29 cellular contexts compared by ENCODE assay signal in the genomic region with DNA sequence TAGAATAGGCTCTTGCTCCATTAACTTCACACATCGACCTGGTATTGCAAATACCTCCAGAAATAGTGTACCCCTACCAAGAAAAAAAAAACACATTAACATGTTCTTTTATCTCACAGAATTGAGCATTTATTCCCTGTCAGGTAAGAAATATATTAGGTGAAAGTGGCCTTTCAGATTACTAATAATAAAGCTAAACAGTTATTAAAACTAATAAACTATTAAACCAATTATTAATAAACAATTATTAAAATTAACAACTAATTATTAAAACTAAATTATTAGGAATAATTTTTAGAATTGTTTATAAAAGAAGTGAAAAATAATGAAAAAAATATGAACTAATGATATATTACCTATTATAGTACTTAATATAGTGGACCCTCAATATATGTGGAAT. TPM values are rescaled to one million over a fixed set of nuclear protein-coding genes. Genes with fewer than 3 reads are reported as not detected.
"Had no signal": no experiment of that assay in that cellular context is flagged by ENCODE, and none has a peak within 500 bp of the region (broad histone marks: within the 10 kb centered on the region; RNA-seq: fewer than 3 reads in every experiment).

No MANE protein-coding gene starts in this region.

- H3K9me3 ChIP-seq: gastroesophageal sphincter, heart left ventricle, lower lobe of right lung, neutrophil, right lobe of liver, stomach, testis, tibial artery had no signal

- H3K4me1 ChIP-seq: gastroesophageal sphincter, heart left ventricle, lower lobe of right lung, parathyroid adenoma, right lobe of liver, stomach, testis, tibial artery had no signal

- DNase-seq: cortex of kidney; dorsolateral prefrontal cortex; effector CD4-positive, alpha-beta T cell; foreskin fibroblast; heart left ventricle; islet precursor cell; left ventricle myocardium superior; lower lobe of right lung; right lobe of liver; stimulated activated CD4-positive, alpha-beta T cell treated with anti-CD3 and anti-CD28 coated beads, Interleukin-12 subunit alpha, Interleukin-12 subunit beta, amount 100 ng/mL, for 4 hours; stimulated activated CD4-positive, alpha-beta T cell treated with anti-CD3 and anti-CD28 coated beads, Interleukin-1b, Interleukin-23, amount 100 ng/mL, for 48 hours; stimulated activated CD4-positive, alpha-beta T cell treated with anti-CD3 and anti-CD28 coated beads, Interleukin-4, amount 100 ng/mL, for 1 hour; stimulated activated naive CD4-positive, alpha-beta T cell treated with Interleukin-2 at 50 U/mL for 16 hours; stomach; testis; tibial artery had no signal

- H3K4me3 Mint-ChIP-seq: memory B cell; natural killer cell treated with Interleukin-12 subunit alpha and Interleukin-12 subunit beta and Interleukin-15 and Interleukin-18, amount 100 ng/mL, for 72 hours; neural crest cell; stimulated activated effector memory CD8-positive, alpha-beta T cell treated with anti-CD3 and anti-CD28 coated beads, Interleukin-12 subunit alpha, Interleukin-12 subunit beta, amount 100 ng/mL, for 72 hours; type B pancreatic cell had no signal

- H3K27me3 ChIP-seq: dorsolateral prefrontal cortex, gastroesophageal sphincter, heart left ventricle, hepatocyte, right lobe of liver, stomach, testis, tibial artery had no signal

- H3K4me3 ChIP-seq: dorsolateral prefrontal cortex, gastroesophageal sphincter, heart left ventricle, hepatocyte, lower lobe of right lung, right lobe of liver, smooth muscle cell, stomach, testis, tibial artery had no signal

- H3K27ac ChIP-seq: epithelial cell of prostate, gastroesophageal sphincter, heart left ventricle, hepatocyte, lower lobe of right lung, neutrophil, parathyroid adenoma, right lobe of liver, stomach, testis, tibial artery had no signal

- H3K27ac Mint-ChIP-seq: memory B cell; natural killer cell treated with Interleukin-12 subunit alpha and Interleukin-12 subunit beta and Interleukin-15 and Interleukin-18, amount 100 ng/mL, for 72 hours; progenitor cell of endocrine pancreas; stimulated activated effector memory CD8-positive, alpha-beta T cell treated with anti-CD3 and anti-CD28 coated beads, Interleukin-12 subunit alpha, Interleukin-12 subunit beta, amount 100 ng/mL, for 72 hours; type B pancreatic cell had no signal

- ATAC-seq: esophagus mucosa; gastroesophageal sphincter; heart left ventricle; left ventricle myocardium superior; lower lobe of right lung; natural killer cell treated with Interleukin-12 subunit alpha and Interleukin-12 subunit beta and Interleukin-15 and Interleukin-18, amount 100 ng/mL, for 72 hours; stimulated activated effector memory CD8-positive, alpha-beta T cell treated with anti-CD3 and anti-CD28 coated beads, Interleukin-12 subunit alpha, Interleukin-12 subunit beta, amount 100 ng/mL, for 72 hours had no signal

- H3K4me1 Mint-ChIP-seq: neural crest cell; stimulated activated effector memory CD8-positive, alpha-beta T cell treated with anti-CD3 and anti-CD28 coated beads, Interleukin-12 subunit alpha, Interleukin-12 subunit beta, amount 100 ng/mL, for 72 hours had no signal

- H3K27me3 Mint-ChIP-seq: memory B cell; natural killer cell treated with Interleukin-12 subunit alpha and Interleukin-12 subunit beta and Interleukin-15 and Interleukin-18, amount 100 ng/mL, for 72 hours; type B pancreatic cell had no signal

RNA-seq across cellular contexts. Expression of a gene that starts 7.2 kb away (rescaled TPM):
- total RNA-seq: natural killer cell treated with Interleukin-12 subunit alpha and Interleukin-12 subunit beta and Interleukin-15 and Interleukin-18, amount 100 ng/mL, for 72 hours had no signal
